Comparison of ENCODE assay signal across 19 cellular contexts in genomic region chr14:40870252-40870651, GRCh38.
DNase-seq lines count a peak whose midpoint lies in the region; ATAC-seq and TF ChIP-seq lines count a peak whose summit lies in the region.
"Had no signal": no experiment of that assay in that cellular context is flagged by ENCODE, and none has a peak within 500 bp of the region (broad histone marks: within the 10 kb centered on the region; RNA-seq: fewer than 3 reads in every experiment).

No MANE protein-coding gene starts in this region.

- intact Hi-C loops in PC-3 (cut with micrococcal nuclease) (loop anchor here (2.0 kb wide), 1 partner anchor 717 kb away; no protein-coding TSS in a partner anchor), Caco-2 (cut with micrococcal nuclease; ENCODE audit: unreplicated experiment) (no loop called here)

- ATAC-seq in PC-3 (peak; percentile 56), HG02970 (IDR thresholded peaks at IDR 0.05; ENCODE audit: low FRiP score, unreplicated experiment) (no peak)
- ATAC-seq: activated T-helper 17 cell treated with anti-CD3 and anti-CD28 coated beads, Interleukin-2, amount 50 U/mL, for 72 hours; heart right ventricle; T-cell had no signal

- H3K36me3 ChIP-seq in PC-3 (ENCODE audit: low read depth, low read length) (no peaks in the 10 kb centered on the region), Caco-2 (ENCODE audit: control insufficient read depth, insufficient read depth, low read length) (no peaks in the 10 kb centered on the region), brain microvascular endothelial cell (replicated peaks) (no peaks in the 10 kb centered on the region)
- H3K36me3 ChIP-seq: heart right ventricle, MG63, neural progenitor cell, right atrium auricular region, stomach had no signal

- CTCF ChIA-PET in PC-3 (lab: Charles Lee), result interaction anchor here (0.8 kb wide), 1 partner anchor 389 kb away, joined by 3 read pairs; no protein-coding TSS in a partner anchor
- CTCF ChIA-PET in Caco-2 (lab: Charles Lee), result no interaction called here

- H2AFZ ChIP-seq in PC-3 (ENCODE audit: low read length), result no peak overlapping the region
- H2AFZ ChIP-seq: neural progenitor cell, PC-9 had no signal

- H3K27ac ChIP-seq in PC-3 (ENCODE audit: low read length), result no peak overlapping the region
- H3K27ac ChIP-seq in brain microvascular endothelial cell, result no peak overlapping the region
- H3K27ac ChIP-seq: heart right ventricle, neural progenitor cell, PC-9, right atrium auricular region, stomach had no signal

- H3K9me3 ChIP-seq in PC-3 (ENCODE audit: low read length) (no peaks in the 10 kb centered on the region), Caco-2 (peaks cover 3% of the 10 kb centered on the region; the same call in 1 of the 2 replicates)
- H3K9me3 ChIP-seq: MG63 had no signal

- H3K9ac ChIP-seq in PC-3 (ENCODE audit: low read length), result no peak overlapping the region
- H3K9ac ChIP-seq: neural progenitor cell had no signal

- peaks cover 6% of the 10 kb centered on the region for H3K9me3 Mint-ChIP-seq in neural crest cell
- peaks cover 9% of the 10 kb centered on the region for H3K9me3 Mint-ChIP-seq in Caco-2 (ENCODE audit: unreplicated experiment)

- DNase-seq in NCI-H345 treated with DMSO at 0.1 percent for 48 hours (lab: John Stamatoyannopoulos, UW; ENCODE audit: unreplicated experiment) (peak; percentile 4), NCI-H345 (lab: John Stamatoyannopoulos, UW) (no peak), HT-29 (ENCODE audit: low spot score) (peak; percentile 1), PC-3 (peak; percentile 33), neural crest cell (ENCODE audit: low read depth, low spot score) (no peak), Caco-2 (no peak), brain microvascular endothelial cell (no peak)
- DNase-seq: activated CD4-positive, CD25-positive, alpha-beta regulatory T cell; effector CD4-positive, alpha-beta T cell; heart right ventricle; islet precursor cell; MG63; PC-9; stomach; T-cell had no signal

- H3K27me3 Mint-ChIP-seq in neural crest cell (ENCODE audit: low read depth) (no peaks in the 10 kb centered on the region), Caco-2 (ENCODE audit: insufficient read depth, unreplicated experiment) (no peaks in the 10 kb centered on the region)
- H3K27me3 Mint-ChIP-seq: activated T-helper 17 cell treated with anti-CD3 and anti-CD28 coated beads, Interleukin-2, amount 50 U/mL, for 72 hours; T-cell had no signal

- H3K79me2 ChIP-seq in PC-3 (ENCODE audit: low read length), result no peaks in the 10 kb centered on the region

- H3K36me3 Mint-ChIP-seq in neural crest cell (ENCODE audit: low read depth) (no peaks in the 10 kb centered on the region), Caco-2 (ENCODE audit: insufficient read depth, unreplicated experiment) (no peaks in the 10 kb centered on the region)
- H3K36me3 Mint-ChIP-seq: neural progenitor cell, T-cell had no signal

- no peak overlapping the region for H3K27ac Mint-ChIP-seq in neural crest cell (ENCODE audit: unreplicated experiment)
- H3K27ac Mint-ChIP-seq in Caco-2 (ENCODE audit: unreplicated experiment), result no peak overlapping the region
- H3K27ac Mint-ChIP-seq: activated T-helper 17 cell treated with anti-CD3 and anti-CD28 coated beads, Interleukin-2, amount 50 U/mL, for 72 hours; neural progenitor cell; T-cell had no signal

- BruUV-seq in PC-3 (replicated peaks; lab: Mats Ljungman, UMichigan) (no TSS peak), Caco-2 (replicated peaks; lab: Mats Ljungman, UMichigan) (no TSS peak)

- H3K27me3 ChIP-seq in PC-3 (ENCODE audit: low read length) (no peaks in the 10 kb centered on the region), Caco-2 (replicated peaks; ENCODE audit: control insufficient read depth, insufficient read depth, low read length) (no peaks in the 10 kb centered on the region), brain microvascular endothelial cell (replicated peaks) (no peaks in the 10 kb centered on the region)
- H3K27me3 ChIP-seq: heart right ventricle, MG63, neural progenitor cell, right atrium auricular region, stomach had no signal

- H3K4me2 ChIP-seq in PC-3 (ENCODE audit: low read length), result no peak overlapping the region
- H3K4me2 ChIP-seq: neural progenitor cell, PC-9 had no signal

- POLR2A ChIA-PET in PC-3 (lab: Charles Lee; ENCODE audit: unreplicated experiment) (no interaction called here), Caco-2 (lab: Charles Lee) (no interaction called here)

- no peaks in the 10 kb centered on the region for H4K20me1 ChIP-seq in PC-3 (ENCODE audit: low read length)

- H3K4me3 ChIP-seq in PC-3 (ENCODE audit: low read length) (no peak overlapping the region), Caco-2 (ENCODE audit: low read depth, low read length) (no peak overlapping the region), brain microvascular endothelial cell (ENCODE audit: low read depth, low read length) (no peak overlapping the region)
- H3K4me3 ChIP-seq: heart right ventricle, MG63, neural progenitor cell, PC-9, right atrium auricular region, stomach had no signal

- H3K4me1 Mint-ChIP-seq in neural crest cell, result no peaks in the 10 kb centered on the region
- peaks cover 7% of the 10 kb centered on the region for H3K4me1 Mint-ChIP-seq in Caco-2 (ENCODE audit: low read depth, unreplicated experiment)
- H3K4me1 Mint-ChIP-seq: activated T-helper 17 cell treated with anti-CD3 and anti-CD28 coated beads, Interleukin-2, amount 50 U/mL, for 72 hours; neural progenitor cell; T-cell had no signal

- H3K4me3 Mint-ChIP-seq in neural crest cell (no peak overlapping the region), Caco-2 (ENCODE audit: unreplicated experiment) (no peak overlapping the region)
- H3K4me3 Mint-ChIP-seq: activated T-helper 17 cell treated with anti-CD3 and anti-CD28 coated beads, Interleukin-2, amount 50 U/mL, for 72 hours; neural progenitor cell; T-cell had no signal

- no peaks in the 10 kb centered on the region for H3K4me1 ChIP-seq in PC-3 (ENCODE audit: insufficient read depth, low read length)
- H3K4me1 ChIP-seq in Caco-2, result no peaks in the 10 kb centered on the region
- H3K4me1 ChIP-seq: heart right ventricle, neural progenitor cell, right atrium auricular region, stomach had no signal

- in situ Hi-C loops in brain microvascular endothelial cell (cut with HindIII; ENCODE audit: low pct_ligation_motif_present, low sequenced_read_pairs), result no loop called here

- peak; percentile 52; the same call in 1 of the 2 replicates for TF ChIP-seq CTCF in PC-3 (conservative IDR thresholded peaks at IDR 0.05; ENCODE audit: low read depth, low read length)
- TF ChIP-seq CTCF in neural crest cell (conservative IDR thresholded peaks at IDR 0.05), result peak; percentile 44
- TF ChIP-seq CTCF in Caco-2 (IDR thresholded peaks at IDR 0.05; ENCODE audit: insufficient read depth in 1 of 2, low read depth in 1 of 2, low read length in 1 of 2, severe bottlenecking in 1 of 2, unreplicated experiment in 1 of 2), result no peak
- no peak for TF ChIP-seq CTCF in brain microvascular endothelial cell (IDR thresholded peaks at IDR 0.05; ENCODE audit: low read depth, low read length, missing control alignments)

- no peaks in the 10 kb centered on the region for H3K9me2 ChIP-seq in PC-3 (replicated peaks; ENCODE audit: low read length)

- no peaks in the 10 kb centered on the region for H3F3A ChIP-seq in PC-3 (ENCODE audit: low read length, unreplicated experiment)

Comparison
In these comparisons a context has a peak if more than half of its experiments do, and no peak if none do; other contexts are left out.
1. DNase-seq: peak in NCI-H345 treated with DMSO at 0.1 percent for 48 hours (single experiment), HT-29 (single experiment) and PC-3 (single experiment); none in NCI-H345 (single experiment), neural crest cell (single experiment), Caco-2 (0 of 2) and brain microvascular endothelial cell (single experiment).
2. CTCF ChIP-seq: peak in PC-3 (single experiment) and neural crest cell (single experiment); none in Caco-2 (0 of 2) and brain microvascular endothelial cell (single experiment).